Comparison of ENCODE assay signal across 8 cellular contexts in the genomic region with DNA sequence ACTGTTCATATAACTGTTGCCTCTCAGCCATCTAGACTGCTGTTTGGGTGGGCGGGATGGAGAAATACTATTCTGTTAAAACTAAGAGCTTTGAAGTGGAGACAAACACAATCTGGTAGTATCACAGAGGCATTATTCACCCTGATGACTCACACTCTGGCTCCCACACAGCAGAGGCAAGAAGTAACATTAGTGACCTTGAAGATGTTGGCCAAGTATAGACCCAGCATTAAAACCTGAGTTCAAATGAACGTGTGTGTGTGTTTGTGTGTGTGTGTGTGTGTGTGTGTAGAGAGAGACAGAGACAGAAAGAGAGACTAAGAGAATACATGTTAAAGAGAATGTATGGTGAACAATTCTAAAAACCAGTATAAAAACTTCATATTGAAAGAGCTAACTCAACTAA.
DNase-seq lines count a peak whose midpoint lies in the region; ATAC-seq and TF ChIP-seq lines count a peak whose summit lies in the region.

No MANE protein-coding gene starts in this region.

- H3K4me3 ChIP-seq in AG04449 (ENCODE audit: low read depth, low read length), result no peak overlapping the region

- peak; percentile 45 for ATAC-seq in HG03378 (IDR thresholded peaks at IDR 0.05; ENCODE audit: unreplicated experiment)
- ATAC-seq in HG02840 (IDR thresholded peaks at IDR 0.05; ENCODE audit: low FRiP score, unreplicated experiment), result no peak

- POLR2A ChIA-PET in AG04449 (lab: Yijun Ruan, JAX), result no interaction called here

- DNase-seq in AG04449 (ENCODE audit: low read depth, low spot score) (peak; percentile 34), NCI-H128 (lab: John Stamatoyannopoulos, UW; ENCODE audit: unreplicated experiment) (no peak), NCI-H2171 (lab: John Stamatoyannopoulos, UW) (no peak)
- peak; percentile 76 to 78 for DNase-seq in activated CD4-positive, alpha-beta T cell treated with anti-CD3 and anti-CD28 coated beads for 4 hours
- DNase-seq in effector CD4-positive, alpha-beta T cell, result peak; percentile 39
- DNase-seq in stimulated activated CD4-positive, alpha-beta T cell treated with anti-CD3 and anti-CD28 coated beads, Interleukin-15, amount 100 ng/mL, for 24 hours, result peak; percentile 79

- TF ChIP-seq CTCF in AG04449 (IDR thresholded peaks at IDR 0.05; ENCODE audit: insufficient read depth, low read length, missing control alignments), result no peak

- CTCF ChIA-PET in AG04449 (lab: Yijun Ruan, JAX), result interaction anchor here (0.7 to 1.5 kb wide), 6 partner anchors 15 to 126 kb away, joined by 3 to 9 read pairs (median 3); partner anchors contain the start of gene ACVR1

Comparison
In these comparisons a context has a peak if more than half of its experiments do, and no peak if none do; other contexts are left out.
1. DNase-seq: peak in AG04449 (single experiment), activated CD4-positive, alpha-beta T cell treated with anti-CD3 and anti-CD28 coated beads for 4 hours (2 of 2), effector CD4-positive, alpha-beta T cell (single experiment) and stimulated activated CD4-positive, alpha-beta T cell treated with anti-CD3 and anti-CD28 coated beads, Interleukin-15, amount 100 ng/mL, for 24 hours (single experiment); none in NCI-H128 (single experiment) and NCI-H2171 (single experiment).